Comparison of ENCODE assay signal across 9 cellular contexts in the genomic region with DNA sequence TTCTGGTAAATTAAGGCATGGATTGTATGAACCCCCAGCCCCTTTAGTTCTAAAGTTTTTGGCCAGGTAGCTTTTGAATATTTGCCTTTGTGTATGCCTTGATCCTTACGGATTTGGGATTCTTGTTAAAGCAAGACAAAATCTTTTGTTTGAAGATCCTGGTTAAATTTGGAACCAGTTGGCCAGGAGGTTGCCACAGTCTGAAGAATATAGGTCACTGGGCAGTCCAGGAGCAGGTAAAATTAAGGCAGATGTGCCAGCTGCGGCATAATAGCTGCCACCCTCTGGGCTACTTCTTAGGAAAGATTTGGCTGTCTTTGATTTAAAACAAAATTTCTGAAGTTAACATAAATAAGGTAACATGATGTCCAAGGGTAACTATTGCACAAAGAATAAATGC.
"Had no signal": no experiment of that assay in that cellular context is flagged by ENCODE, and none has a peak within 500 bp of the region (broad histone marks: within the 10 kb centered on the region; RNA-seq: fewer than 3 reads in every experiment).

No MANE protein-coding gene starts in this region.

- H3K9ac ChIP-seq: GM23248 had no signal

- H3K4me1 ChIP-seq: HAP-1 had no signal

- H3K36me3 ChIP-seq: HAP-1 had no signal

- H2AFZ ChIP-seq: GM23248 had no signal

- ATAC-seq: HCT116, HepG2 had no signal

- DNase-seq: GM23248, GOT3, H7, HFFc6, KG1 had no signal

- H3K9me3 ChIP-seq: HAP-1 had no signal

- H3K27ac ChIP-seq: GM23248, HL-60 had no signal

- H3K4me3 ChIP-seq: GM23248, HAP-1 had no signal
